Comparison of ENCODE assay signal across 4 cellular contexts in genomic region chr6:123625697-123626096, GRCh38. TPM values are rescaled to one million over a fixed set of nuclear protein-coding genes. Genes with fewer than 3 reads are reported as not detected.
"Had no signal": no experiment of that assay in that cellular context is flagged by ENCODE, and none has a peak within 500 bp of the region (broad histone marks: within the 10 kb centered on the region; RNA-seq: fewer than 3 reads in every experiment).

No MANE protein-coding gene starts in this region.

- H3K4me3 ChIP-seq: GM12878 had no signal

- ATAC-seq: GM12878 had no signal

- DNase-seq: GDM1, GF-D8 had no signal

RNA-seq across cellular contexts. Expression of gene TRDN, which starts 11.1 kb away (rescaled TPM):
- total RNA-seq: G401, GM12878 had no signal
- polyA plus RNA-seq: GM12878 had no signal
